ENCODE assay signal across 8 cellular contexts in genomic region chr7:47669178-47669878, GRCh38.
DNase-seq lines count a peak whose midpoint lies in the region; ATAC-seq and TF ChIP-seq lines count a peak whose summit lies in the region.

No MANE protein-coding gene starts in this region.

- H3K27ac ChIP-seq in CD4-positive, alpha-beta memory T cell (ENCODE audit: low read depth, low read length) = no peak overlapping the region

- no peaks in the 10 kb centered on the region for H3K9me3 ChIP-seq in CD4-positive, alpha-beta memory T cell (ENCODE audit: control insufficient read depth in 1 of 2, low read length in 2 of 2)

- CTCF ChIA-PET in activated CD8-positive, alpha-beta T cell treated with anti-CD3 and anti-CD28 coated beads for 36 hours (lab: Charles Lee) = interaction anchor here (1.5 kb wide), 1 partner anchor 11 kb away, joined by 3 read pairs; no protein-coding TSS in a partner anchor
- CTCF ChIA-PET in activated CD8-positive, alpha-beta T cell treated with anti-CD3 and anti-CD28 coated beads, Interleukin-2, amount 10 ng/mL, durations not matched to agents 7 days and 5 days (lab: Charles Lee) = no interaction called here
- CTCF ChIA-PET in CD4-positive, alpha-beta memory T cell (lab: Charles Lee; ENCODE audit: partially characterized antibody) = no interaction called here

- H3K27me3 Mint-ChIP-seq in activated CD8-positive, alpha-beta T cell treated with anti-CD3 and anti-CD28 coated beads for 36 hours = no peaks in the 10 kb centered on the region
- no peaks in the 10 kb centered on the region for H3K27me3 Mint-ChIP-seq in activated CD8-positive, alpha-beta T cell treated with anti-CD3 and anti-CD28 coated beads, Interleukin-2, amount 10 ng/mL, durations not matched to agents 7 days and 5 days (ENCODE audit: low read depth)
- H3K27me3 Mint-ChIP-seq in mesothelial cell of epicardium (ENCODE audit: low read depth) = no peaks in the 10 kb centered on the region
- H3K27me3 Mint-ChIP-seq in CD4-positive, alpha-beta memory T cell = peaks cover 0 to 2% of the 10 kb centered on the region in 2 donors

- H3K4me3 ChIP-seq in CD4-positive, alpha-beta memory T cell (ENCODE audit: low read length in 2 of 2) = no peak overlapping the region

- DNase-seq in activated CD8-positive, alpha-beta T cell treated with anti-CD3 and anti-CD28 coated beads for 36 hours = peak; percentile 12
- DNase-seq in activated CD8-positive, alpha-beta T cell treated with anti-CD3 and anti-CD28 coated beads, Interleukin-2, amount 10 ng/mL, durations not matched to agents 7 days and 5 days = no peak
- DNase-seq in NCI-H510A (lab: John Stamatoyannopoulos, UW) = peak; percentile 22
- peak; percentile 84 for DNase-seq in dedifferentiated amniotic fluid mesenchymal stem cell (ENCODE audit: extremely low spot score)
- no peak for DNase-seq in mesothelial cell of epicardium (ENCODE audit: low spot score in 2 of 2, unreplicated experiment in 2 of 2)
- no peak for DNase-seq in mesenteric fat pad (ENCODE audit: low spot score)
- DNase-seq in CD4-positive, alpha-beta memory T cell = no peak

- H3K4me1 Mint-ChIP-seq in activated CD8-positive, alpha-beta T cell treated with anti-CD3 and anti-CD28 coated beads for 36 hours (ENCODE audit: low read depth) = no peaks in the 10 kb centered on the region
- no peaks in the 10 kb centered on the region for H3K4me1 Mint-ChIP-seq in activated CD8-positive, alpha-beta T cell treated with anti-CD3 and anti-CD28 coated beads, Interleukin-2, amount 10 ng/mL, durations not matched to agents 7 days and 5 days (ENCODE audit: low read depth)
- H3K4me1 Mint-ChIP-seq in mesothelial cell of epicardium = peaks cover 43% of the 10 kb centered on the region
- H3K4me1 Mint-ChIP-seq in CD4-positive, alpha-beta memory T cell = no peaks in the 10 kb centered on the region

- intact Hi-C loops in activated CD8-positive, alpha-beta T cell treated with anti-CD3 and anti-CD28 coated beads for 36 hours (cut with micrococcal nuclease) = no loop called here
- intact Hi-C loops in CD4-positive, alpha-beta memory T cell (cut with micrococcal nuclease) = no loop called here

- H3K9me3 Mint-ChIP-seq in activated CD8-positive, alpha-beta T cell treated with anti-CD3 and anti-CD28 coated beads for 36 hours = no peaks in the 10 kb centered on the region
- no peaks in the 10 kb centered on the region for H3K9me3 Mint-ChIP-seq in activated CD8-positive, alpha-beta T cell treated with anti-CD3 and anti-CD28 coated beads, Interleukin-2, amount 10 ng/mL, durations not matched to agents 7 days and 5 days (ENCODE audit: insufficient read depth)
- H3K9me3 Mint-ChIP-seq in mesothelial cell of epicardium = no peaks in the 10 kb centered on the region
- H3K9me3 Mint-ChIP-seq in CD4-positive, alpha-beta memory T cell = no peaks in the 10 kb centered on the region

- H3K36me3 Mint-ChIP-seq in activated CD8-positive, alpha-beta T cell treated with anti-CD3 and anti-CD28 coated beads for 36 hours (ENCODE audit: low read depth) = no peaks in the 10 kb centered on the region
- H3K36me3 Mint-ChIP-seq in activated CD8-positive, alpha-beta T cell treated with anti-CD3 and anti-CD28 coated beads, Interleukin-2, amount 10 ng/mL, durations not matched to agents 7 days and 5 days (ENCODE audit: low read depth) = no peaks in the 10 kb centered on the region
- H3K36me3 Mint-ChIP-seq in mesothelial cell of epicardium = no peaks in the 10 kb centered on the region
- no peaks in the 10 kb centered on the region for H3K36me3 Mint-ChIP-seq in CD4-positive, alpha-beta memory T cell

- no peak for TF ChIP-seq CTCF in activated CD8-positive, alpha-beta T cell treated with anti-CD3 and anti-CD28 coated beads for 36 hours (IDR thresholded peaks at IDR 0.05)
- no peak for TF ChIP-seq CTCF in mesothelial cell of epicardium (IDR thresholded peaks at IDR 0.05; ENCODE audit: unreplicated experiment)

- POLR2A ChIA-PET in activated CD8-positive, alpha-beta T cell treated with anti-CD3 and anti-CD28 coated beads for 36 hours (lab: Charles Lee) = interaction anchor here (0.5 kb wide), 1 partner anchor 32 kb away, joined by 4 read pairs; no protein-coding TSS in a partner anchor
- POLR2A ChIA-PET in activated CD8-positive, alpha-beta T cell treated with anti-CD3 and anti-CD28 coated beads, Interleukin-2, amount 10 ng/mL, durations not matched to agents 7 days and 5 days (lab: Charles Lee) = interaction anchor here (0.6 kb wide), 1 partner anchor 103 kb away, joined by 3 read pairs; no protein-coding TSS in a partner anchor
- POLR2A ChIA-PET in CD4-positive, alpha-beta memory T cell (lab: Charles Lee; ENCODE audit: partially characterized antibody) = no interaction called here

- H3K4me1 ChIP-seq in CD4-positive, alpha-beta memory T cell (ENCODE audit: insufficient read depth, low read length) = no peaks in the 10 kb centered on the region

- H3K36me3 ChIP-seq in CD4-positive, alpha-beta memory T cell (ENCODE audit: insufficient read depth, low read length) = no peaks in the 10 kb centered on the region

- H3K27ac Mint-ChIP-seq in activated CD8-positive, alpha-beta T cell treated with anti-CD3 and anti-CD28 coated beads for 36 hours = no peak overlapping the region
- no peak overlapping the region for H3K27ac Mint-ChIP-seq in activated CD8-positive, alpha-beta T cell treated with anti-CD3 and anti-CD28 coated beads, Interleukin-2, amount 10 ng/mL, durations not matched to agents 7 days and 5 days
- peak overlapping the region; percentile 39 for H3K27ac Mint-ChIP-seq in mesothelial cell of epicardium
- H3K27ac Mint-ChIP-seq in CD4-positive, alpha-beta memory T cell = no peak overlapping the region

- H3K27me3 ChIP-seq in CD4-positive, alpha-beta memory T cell (ENCODE audit: insufficient read depth, low read length) = no peaks in the 10 kb centered on the region

- ATAC-seq in activated CD8-positive, alpha-beta T cell treated with anti-CD3 and anti-CD28 coated beads for 36 hours = no peak
- ATAC-seq in activated CD8-positive, alpha-beta T cell treated with anti-CD3 and anti-CD28 coated beads, Interleukin-2, amount 10 ng/mL, durations not matched to agents 7 days and 5 days = no peak
- peak; percentile 79 for ATAC-seq in HG02870 (IDR thresholded peaks at IDR 0.05; ENCODE audit: unreplicated experiment)

- H3K4me3 Mint-ChIP-seq in activated CD8-positive, alpha-beta T cell treated with anti-CD3 and anti-CD28 coated beads for 36 hours = no peak overlapping the region
- no peak overlapping the region for H3K4me3 Mint-ChIP-seq in activated CD8-positive, alpha-beta T cell treated with anti-CD3 and anti-CD28 coated beads, Interleukin-2, amount 10 ng/mL, durations not matched to agents 7 days and 5 days
- H3K4me3 Mint-ChIP-seq in mesothelial cell of epicardium = no peak overlapping the region
- no peak overlapping the region for H3K4me3 Mint-ChIP-seq in CD4-positive, alpha-beta memory T cell

Comparison
In these comparisons a context has a peak if more than half of its experiments do, and no peak if none do; other contexts are left out.
1. DNase-seq: peak in activated CD8-positive, alpha-beta T cell treated with anti-CD3 and anti-CD28 coated beads for 36 hours (single experiment), NCI-H510A (single experiment) and dedifferentiated amniotic fluid mesenchymal stem cell (single experiment); none in activated CD8-positive, alpha-beta T cell treated with anti-CD3 and anti-CD28 coated beads, Interleukin-2, amount 10 ng/mL, durations not matched to agents 7 days and 5 days (single experiment), mesothelial cell of epicardium (0 of 2), mesenteric fat pad (single experiment) and CD4-positive, alpha-beta memory T cell (0 of 5).